Comparison of ENCODE assay signal across 10 cellular contexts in the genomic region with DNA sequence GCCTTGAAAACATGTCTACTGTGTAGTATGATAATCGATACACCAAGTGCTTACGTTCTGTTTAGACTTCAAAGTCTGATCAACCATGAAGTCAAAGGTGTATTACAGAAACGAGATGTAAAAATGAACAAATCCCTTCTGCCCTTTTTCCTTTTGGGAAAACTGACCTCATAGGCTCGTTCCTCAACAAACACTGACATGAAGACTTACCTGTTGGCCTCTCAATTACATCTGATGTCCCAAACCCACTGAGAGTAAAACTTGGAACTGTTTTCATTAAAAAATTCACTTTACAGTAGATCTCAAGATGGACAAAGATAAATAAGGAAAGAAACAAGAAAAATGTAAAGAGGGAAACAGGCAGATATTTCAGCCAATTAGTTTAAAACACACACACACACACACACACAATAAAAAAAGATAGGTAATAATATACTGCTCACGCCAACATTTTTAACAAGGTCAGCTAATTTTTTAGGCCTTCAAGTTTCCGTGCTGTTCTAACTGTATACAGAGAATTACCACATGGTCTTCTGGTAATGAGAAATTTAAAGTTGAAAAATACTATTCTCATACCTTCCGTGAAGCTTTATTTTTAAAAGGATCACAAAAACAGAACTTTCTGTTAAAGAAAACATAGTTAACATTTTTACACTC. TPM values are rescaled to one million over a fixed set of nuclear protein-coding genes. Genes with fewer than 3 reads are reported as not detected.
DNase-seq lines count a peak whose midpoint lies in the region; ATAC-seq, FAIRE-seq and TF ChIP-seq lines count a peak whose summit lies in the region.
"Had no signal": no experiment of that assay in that cellular context is flagged by ENCODE, and none has a peak within 500 bp of the region (broad histone marks: within the 10 kb centered on the region; RNA-seq: fewer than 3 reads in every experiment).

No MANE protein-coding gene starts in this region.

- POLR2A ChIA-PET in H1 (lab: Charles Lee; ENCODE audit: partially characterized antibody), result interaction anchor here (0.8 to 5.2 kb wide), 18 partner anchors 9 to 165 kb away, joined by 3 to 89 read pairs (median 5); partner anchors contain the start of gene BRWD1

- no peak overlapping the region for H4K5ac ChIP-seq in H1 (ENCODE audit: insufficient read length, low read depth, low read length)

- no peak overlapping the region for H3K18ac ChIP-seq in H1 (ENCODE audit: extremely low read depth, low read length)

- H3K14ac ChIP-seq in H1 (ENCODE audit: insufficient read length), result no peak overlapping the region

- no peak overlapping the region for H3K4ac ChIP-seq in H1 (replicated peaks; ENCODE audit: insufficient read length, low read depth, low read length)

- H3K9me3 ChIP-seq in OCI-LY1 (ENCODE audit: low read length) (no peaks in the 10 kb centered on the region), H1 (ENCODE audit: insufficient read depth in 2 of 2, low read depth in 1 of 2, low read length in 1 of 2) (no peaks in the 10 kb centered on the region), kidney (ENCODE audit: control insufficient read depth in 1 of 2, low read length in 2 of 2) (no peaks in the 10 kb centered on the region)

- H3K27me3 ChIP-seq in OCI-LY1 (ENCODE audit: insufficient read depth, low read length) (no peaks in the 10 kb centered on the region), H1 (replicated peaks in 1 of 4; ENCODE audit: control insufficient read depth in 3 of 4, extremely low read depth in 1 of 4, insufficient read depth in 3 of 4, low read length in 3 of 4) (no peaks in the 10 kb centered on the region)

- FAIRE-seq in H1 (lab: Jason Lieb, UNC), result no peak
- FAIRE-seq in kidney (lab: Jason Lieb, UNC), result no peak
- FAIRE-seq: frontal cortex had no signal

- H2AFZ ChIP-seq in OCI-LY1 (ENCODE audit: low read length) (no peak overlapping the region), H1 (ENCODE audit: low read length) (no peak overlapping the region)

- no peak overlapping the region for H4K91ac ChIP-seq in H1 (replicated peaks; ENCODE audit: insufficient read length, low read length)

- H3K27ac ChIP-seq in OCI-LY1 (ENCODE audit: low read depth, low read length, poor library complexity, severe bottlenecking) (no peak overlapping the region), H1 (ENCODE audit: low read depth, low read length) (no peak overlapping the region), kidney (ENCODE audit: low read depth in 2 of 2, low read length in 2 of 2) (no peak overlapping the region)

- no peaks in the 10 kb centered on the region for H3K27me3 Mint-ChIP-seq in osteocyte (ENCODE audit: unreplicated experiment)

- TF ChIP-seq EP300 in H1 (IDR thresholded peaks at IDR 0.05; ENCODE audit: borderline replicate concordance in 1 of 2, low read depth in 2 of 2, low read length in 2 of 2), result no peak

- no peak overlapping the region for H2BK20ac ChIP-seq in H1 (ENCODE audit: low read length)

- no peak for ATAC-seq in HG02588 (IDR thresholded peaks at IDR 0.05; ENCODE audit: unreplicated experiment)

- H3K79me2 ChIP-seq in OCI-LY1 (ENCODE audit: insufficient read depth, low read length) (peaks cover 29% of the 10 kb centered on the region), H1 (ENCODE audit: control insufficient read depth in 1 of 2, insufficient read depth in 2 of 2, low read length in 2 of 2) (peaks cover 10 to 35% of the 10 kb centered on the region in 2 experiments)

- H3K23me2 ChIP-seq in H1 (ENCODE audit: low read depth, low read length), result peaks cover 3% of the 10 kb centered on the region

- no peaks in the 10 kb centered on the region for H3K9me3 Mint-ChIP-seq in osteocyte (ENCODE audit: unreplicated experiment)

- TF ChIP-seq RAD21 in H1 (IDR thresholded peaks at IDR 0.05 in 1 of 2, conservative IDR thresholded peaks at IDR 0.05 in 1 of 2; ENCODE audit: low read depth in 2 of 2, low read length in 2 of 2), result no peak

- no peak overlapping the region for H2BK15ac ChIP-seq in H1 (ENCODE audit: low read length)

- 85% methylated on average over 7 of the region's 7 CpGs; no CpG with 5 or more reads in 1 of the 2 experiments for WGBS in H1 (ENCODE audit: extremely low coverage in 1 of 2, insufficient coverage in 1 of 2, insufficient read length in 1 of 2, insufficient replicate concordance in 2 of 2, low coverage in 1 of 2, low lambda C conversion rate in 2 of 2, missing lambda C conversion rate in 1 of 2), 2 experiments

- peak overlapping the region; percentile 64 for H3K27ac Mint-ChIP-seq in osteocyte (ENCODE audit: unreplicated experiment)

- no peak overlapping the region for H2BK120ac ChIP-seq in H1 (replicated peaks; ENCODE audit: low read depth, low read length)

- no peaks in the 10 kb centered on the region for H3F3A ChIP-seq in OCI-LY1 (ENCODE audit: insufficient read depth, low read length)

- H2BK12ac ChIP-seq in H1 (ENCODE audit: low read depth, low read length), result no peak overlapping the region

- TF ChIP-seq CTCF in GM12864 (IDR thresholded peaks at IDR 0.05; ENCODE audit: low read depth, low read length, missing control alignments) (no peak), OCI-LY1 (IDR thresholded peaks at IDR 0.05; ENCODE audit: low read length) (no peak), H1 (IDR thresholded peaks at IDR 0.05; ENCODE audit: control extremely low read depth in 1 of 3, insufficient read depth in 1 of 3, low read depth in 1 of 3, low read length in 3 of 3) (no peak), osteocyte (IDR thresholded peaks at IDR 0.05) (no peak), kidney (IDR thresholded peaks at IDR 0.05; ENCODE audit: borderline replicate concordance, extremely low read depth, insufficient read depth) (no peak)

- no peak overlapping the region for H2AK5ac ChIP-seq in H1 (ENCODE audit: low read depth, low read length)

- H3K36me3 Mint-ChIP-seq in osteocyte (ENCODE audit: unreplicated experiment), result peaks cover 47% of the 10 kb centered on the region

- H3K56ac ChIP-seq in H1 (replicated peaks; ENCODE audit: insufficient read length, low read depth, low read length), result no peak overlapping the region

- intact Hi-C loops in kidney (cut with DNase I), result no loop called here

- H4K20me1 ChIP-seq in OCI-LY1 (ENCODE audit: insufficient read depth, low read length), result peaks cover 7% of the 10 kb centered on the region; the same call in 1 of the 2 replicates
- peaks cover 8 to 12% of the 10 kb centered on the region in 2 experiments for H4K20me1 ChIP-seq in H1 (replicated peaks in 1 of 2; ENCODE audit: control insufficient read depth in 1 of 2, insufficient read depth in 2 of 2, low read length in 2 of 2)

- H3K4me2 ChIP-seq in OCI-LY1 (ENCODE audit: low read length) (peak overlapping the region; percentile 97), H1 (ENCODE audit: insufficient read depth in 1 of 2, low read depth in 2 of 2, low read length in 2 of 2) (peak overlapping the region; percentile 79 to 96)

- H3K9ac ChIP-seq in OCI-LY1 (ENCODE audit: low read length), result peak overlapping the region; percentile 97
- peak overlapping the region in 3 of 4 experiments; percentile 9 to 41 (median 24); a peak in 3 of 7 replicates for H3K9ac ChIP-seq in H1 (replicated peaks in 1 of 4; ENCODE audit: extremely low read depth in 1 of 4, low read depth in 3 of 4, low read length in 3 of 4)
- no peak overlapping the region for H3K9ac ChIP-seq in kidney (ENCODE audit: low read length in 2 of 2)

- no peaks in the 10 kb centered on the region; the same call in 1 of the 2 replicates for H3K79me1 ChIP-seq in H1 (ENCODE audit: low read depth, low read length)

- DNase-seq in GM12864 (ENCODE audit: low read depth) (no peak), H1 (ENCODE audit: low read depth in 1 of 2, low spot score in 2 of 2) (no peak), osteocyte (ENCODE audit: extremely low spot score, unreplicated experiment) (no peak), kidney (no peak), DMS153 treated with DMSO at 0.1 percent for 48 hours (lab: John Stamatoyannopoulos, UW; ENCODE audit: unreplicated experiment) (no peak)
- DNase-seq: activated CD4-positive, alpha-beta T cell treated with anti-CD3 and anti-CD28 coated beads, Interleukin-2, amount 50 U/mL, for 4 hours; NCI-H446 had no signal

- CTCF ChIA-PET in H1 (lab: Charles Lee; ENCODE audit: partially characterized antibody), result interaction anchor here (1.1 to 2.1 kb wide), 2 partner anchors 33 to 94 kb away, joined by 3 to 8 read pairs; no protein-coding TSS in a partner anchor

- peaks cover 60% of the 10 kb centered on the region for H3K36me3 ChIP-seq in OCI-LY1 (ENCODE audit: insufficient read depth, low read length)
- H3K36me3 ChIP-seq in H1 (ENCODE audit: control insufficient read depth in 2 of 4, insufficient read depth in 4 of 4, low read length in 3 of 4), result peaks cover 20 to 57% (median 35%) of the 10 kb centered on the region in 4 experiments
- peaks cover 9 to 12% of the 10 kb centered on the region in 2 donors for H3K36me3 ChIP-seq in kidney (ENCODE audit: control insufficient read depth in 1 of 2, insufficient read depth in 2 of 2, low read length in 2 of 2)

- H4K8ac ChIP-seq in H1 (ENCODE audit: extremely low read depth, insufficient read depth, low read length), result no peak overlapping the region

- H3K9me2 ChIP-seq in OCI-LY1 (ENCODE audit: low read depth, low read length), result no peaks in the 10 kb centered on the region

- H3K4me1 Mint-ChIP-seq in osteocyte (ENCODE audit: unreplicated experiment), result peaks cover 36% of the 10 kb centered on the region

- H3K4me1 ChIP-seq in OCI-LY1 (ENCODE audit: insufficient read depth, low read length, severe bottlenecking), result peaks cover 45% of the 10 kb centered on the region
- H3K4me1 ChIP-seq in H1 (replicated peaks in 1 of 4; ENCODE audit: control insufficient read depth in 3 of 4, insufficient read depth in 4 of 4, low read length in 3 of 4), result peaks cover 3 to 15% (median 9%) of the 10 kb centered on the region in 4 experiments; a peak in 6 of 7 replicates
- peaks cover 4 to 7% of the 10 kb centered on the region in 2 donors for H3K4me1 ChIP-seq in kidney (ENCODE audit: control insufficient read depth in 1 of 2, insufficient read depth in 1 of 2, low read depth in 1 of 2, low read length in 2 of 2)

- TF ChIP-seq POLR2A in H1 (IDR thresholded peaks at IDR 0.05; ENCODE audit: control extremely low read depth in 1 of 2, low read depth in 2 of 2, low read length in 2 of 2), result no peak

- peak overlapping the region; percentile 84 for H3K4me3 Mint-ChIP-seq in osteocyte (ENCODE audit: unreplicated experiment)

- no peak overlapping the region for H3K23ac ChIP-seq in H1 (ENCODE audit: insufficient read length)

- no peak overlapping the region for H2BK5ac ChIP-seq in H1 (ENCODE audit: low read depth, low read length)

- H3K4me3 ChIP-seq in GM12864 (ENCODE audit: low read depth, low read length) (peak overlapping the region; percentile 97; the same call in 1 of the 2 replicates), OCI-LY1 (ENCODE audit: low read depth, low read length, poor library complexity, severe bottlenecking) (peak overlapping the region; percentile 98), H1 (ENCODE audit: extremely low read depth in 1 of 4, insufficient read depth in 2 of 4, low read depth in 3 of 4, low read length in 4 of 4) (peak overlapping the region; percentile 17 to 100 (median 50); a peak in 5 of 8 replicates), kidney (ENCODE audit: low read length in 2 of 2) (peak overlapping the region in 1 of 2 donors; percentile 94)

RNA-seq across cellular contexts. Expression of gene HMGN1, which starts 2.1 kb away (rescaled TPM):
- total RNA-seq in H1 (2021; fragmentation: NEBNext Ultra II Directional; extraction: Animal tissue kit (Norgen Biotek cat#: 25700)), result 505 and 530 TPM in 2 replicates
- polyA plus RNA-seq in H1 (2011; rRNA removed) (146 and 279 TPM in 2 replicates), kidney (ENCODE audit: insufficient read depth, low read depth, low replicate concordance) (174 TPM)
- 336 TPM for polyA plus RNA-seq in H1 (2011; cell fraction: cytosol; rRNA removed)
- 72.7 TPM for polyA plus RNA-seq in H1 (2011; cell fraction: nucleus; rRNA removed)
- polyA plus RNA-seq in H1 (2012, experiment 1 of 2), result 291 to 554 TPM (median 407 TPM) in 4 replicates
- 88.6 TPM for polyA plus RNA-seq in H1 (2012, experiment 2 of 2)
- polyA plus RNA-seq in H1 (2013, experiment 1 of 2), result 433 TPM
- polyA plus RNA-seq in H1 (2013, experiment 2 of 2), result 457 TPM
- polyA minus RNA-seq in H1 (2011; rRNA and poly(A)+ RNA removed), result 41.6 and 46.0 TPM in 2 replicates
- 111 TPM for polyA minus RNA-seq in H1 (2011; cell fraction: cytosol; rRNA and poly(A)+ RNA removed)
- 83.1 TPM for polyA minus RNA-seq in H1 (2011; cell fraction: nucleus; rRNA and poly(A)+ RNA removed)
- total RNA-seq in osteocyte (267 and 289 TPM in 2 replicates), kidney (205 TPM)

RNA-seq across cellular contexts. Expression of gene BRWD1, which starts 33.4 kb away (rescaled TPM):
- 45.2 and 47.3 TPM in 2 replicates for total RNA-seq in H1 (2021; fragmentation: NEBNext Ultra II Directional; extraction: Animal tissue kit (Norgen Biotek cat#: 25700))
- polyA plus RNA-seq in H1 (2011; rRNA removed), result 7.0 and 9.3 TPM in 2 replicates
- polyA plus RNA-seq in H1 (2011; cell fraction: cytosol; rRNA removed), result 12.8 TPM
- 6.4 TPM for polyA plus RNA-seq in H1 (2011; cell fraction: nucleus; rRNA removed)
- 7.6 to 14.8 TPM (median 10.5 TPM) in 4 replicates for polyA plus RNA-seq in H1 (2012, experiment 1 of 2)
- 2.0 TPM for polyA plus RNA-seq in H1 (2012, experiment 2 of 2)
- 11.6 TPM for polyA plus RNA-seq in H1 (2013, experiment 1 of 2)
- polyA plus RNA-seq in H1 (2013, experiment 2 of 2), result 10.6 TPM
- polyA minus RNA-seq in H1 (2011; rRNA and poly(A)+ RNA removed), result 51.2 and 69.2 TPM in 2 replicates
- polyA minus RNA-seq in H1 (2011; cell fraction: cytosol; rRNA and poly(A)+ RNA removed), result 29.4 TPM
- polyA minus RNA-seq in H1 (2011; cell fraction: nucleus; rRNA and poly(A)+ RNA removed), result 132 TPM
- total RNA-seq in osteocyte, result 40.8 and 41.9 TPM in 2 replicates
- 43.9 TPM for total RNA-seq in kidney
- polyA plus RNA-seq in kidney (ENCODE audit: insufficient read depth, low read depth, low replicate concordance), result 9.1 TPM

Comparison
In these comparisons a context has a peak if more than half of its experiments do, and no peak if none do; other contexts are left out.
1. H3K9ac ChIP-seq: peak in OCI-LY1 (single experiment) and H1 (3 of 4); none in kidney (0 of 2).